1 cellular context compared by ENCODE assay signal in genomic region chr16:89217388-89218191, GRCh38.
A peak's percentile ranks its signal among the peaks of the same experiment; 100 is the strongest.
TF ChIP-seq lines count a peak whose summit lies in the region.

ZNF778 (plus strand) TSS chr16:89217703; CDS start chr16:89221128, 3,425 bp downstream.

TF ChIP-seq in HepG2, 621 proteins besides CTCF, POLR2A, EP300 and RAD21 (continued from another document and continues in another):
- TF ChIP-seq ZNF687 (CRISPR knock-in tag; IDR thresholded peaks at IDR 0.05) (peak; percentile 94), ZNF30 (CRISPR knock-in tag; IDR thresholded peaks at IDR 0.05) (peak; percentile 87; the same call in 1 of the 2 replicates), BATF2 (CRISPR knock-in tag; IDR thresholded peaks at IDR 0.05) (no peak), ZSCAN9 (CRISPR knock-in tag; IDR thresholded peaks at IDR 0.05; ENCODE audit: borderline replicate concordance) (peak; percentile 84), BRD4 (CRISPR knock-in tag; IDR thresholded peaks at IDR 0.05) (peak; percentile 96), ZNF572 (CRISPR knock-in tag; IDR thresholded peaks at IDR 0.05) (peak; percentile 98), HMG20A (CRISPR knock-in tag; IDR thresholded peaks at IDR 0.05; ENCODE audit: borderline replicate concordance) (no peak), ZBTB3 (CRISPR knock-in tag; IDR thresholded peaks at IDR 0.05; ENCODE audit: borderline replicate concordance, low read depth) (no peak), MAF1 (CRISPR knock-in tag; IDR thresholded peaks at IDR 0.05; ENCODE audit: borderline replicate concordance) (peak; percentile 94), IRX3 (CRISPR knock-in tag; IDR thresholded peaks at IDR 0.05; ENCODE audit: borderline replicate concordance, low read depth) (no peak; the same call in 1 of the 2 replicates), ZKSCAN5 (CRISPR knock-in tag; IDR thresholded peaks at IDR 0.05) (no peak), RFXAP (CRISPR knock-in tag; IDR thresholded peaks at IDR 0.05; ENCODE audit: borderline replicate concordance) (peak; percentile 62; the same call in 1 of the 2 replicates), ISL2 (CRISPR knock-in tag; IDR thresholded peaks at IDR 0.05) (peak; percentile 82), ZNF83 (CRISPR knock-in tag; IDR thresholded peaks at IDR 0.05; ENCODE audit: borderline replicate concordance) (peak; percentile 69), ZNF703 (CRISPR knock-in tag; IDR thresholded peaks at IDR 0.05; ENCODE audit: borderline replicate concordance) (peak; percentile 77; the same call in 1 of the 2 replicates), NR2F2 (IDR thresholded peaks at IDR 0.05; ENCODE audit: borderline replicate concordance, low read depth) (peak; percentile 38; the same call in 1 of the 2 replicates), MTF1 (CRISPR knock-in tag; IDR thresholded peaks at IDR 0.05) (0 out of 2 replicates have a peak, but pooled peaks have one; percentile 30), BORCS8-MEF2B (CRISPR knock-in tag; IDR thresholded peaks at IDR 0.05) (peak; percentile 84; the same call in 1 of the 2 replicates), AGO2 (optimal IDR thresholded peaks at IDR 0.05; ENCODE audit: low read depth, low read length) (peak; percentile 91), POLR2AphosphoS2 (IDR thresholded peaks at IDR 0.05; ENCODE audit: low read depth, low read length) (no peak), JUN (CRISPR knock-in tag; IDR thresholded peaks at IDR 0.05) (no peak), FOXP1 (IDR thresholded peaks at IDR 0.05) (no peak), FOXP1 (CRISPR knock-in tag; IDR thresholded peaks at IDR 0.05) (no peak), TFDP1 (CRISPR knock-in tag; IDR thresholded peaks at IDR 0.05; ENCODE audit: borderline replicate concordance) (peak; percentile 56; the same call in 1 of the 2 replicates), ZNF235 (CRISPR knock-in tag; IDR thresholded peaks at IDR 0.05; ENCODE audit: borderline replicate concordance) (no peak), AKAP8 (CRISPR knock-in tag; IDR thresholded peaks at IDR 0.05) (peak; percentile 89; the same call in 1 of the 2 replicates), TSC22D2 (CRISPR knock-in tag; IDR thresholded peaks at IDR 0.05; ENCODE audit: borderline replicate concordance) (no peak), DMAP1 (CRISPR knock-in tag; IDR thresholded peaks at IDR 0.05) (peak; percentile 63; the same call in 1 of the 2 replicates), KLF9 (CRISPR knock-in tag; IDR thresholded peaks at IDR 0.05; ENCODE audit: low read depth) (peak; percentile 93), ZNF329 (CRISPR knock-in tag; IDR thresholded peaks at IDR 0.05; ENCODE audit: low read depth) (no peak), CHCHD3 (CRISPR knock-in tag; IDR thresholded peaks at IDR 0.05) (peak; percentile 88; the same call in 1 of the 2 replicates), DR1 (CRISPR knock-in tag; IDR thresholded peaks at IDR 0.05) (peak; percentile 90), SP140L (CRISPR knock-in tag; IDR thresholded peaks at IDR 0.05; ENCODE audit: borderline replicate concordance) (no peak), FOXO1 (CRISPR knock-in tag; IDR thresholded peaks at IDR 0.05) (0 out of 2 replicates have a peak, but pooled peaks have one; percentile 41), GATA4 (IDR thresholded peaks at IDR 0.05; ENCODE audit: borderline replicate concordance, low read depth) (0 out of 2 replicates have a peak, but pooled peaks have one; percentile 39), MXD4 (CRISPR knock-in tag; IDR thresholded peaks at IDR 0.05) (peak; percentile 91), HES4 (CRISPR knock-in tag; IDR thresholded peaks at IDR 0.05; ENCODE audit: borderline replicate concordance) (peak; percentile 28; the same call in 1 of the 2 replicates), HMGXB4 (CRISPR knock-in tag; IDR thresholded peaks at IDR 0.05; ENCODE audit: borderline replicate concordance in 1 of 2, low read depth in 1 of 2) (peak; percentile 95 to 98), ATF7 (IDR thresholded peaks at IDR 0.05) (no peak), ATF7 (CRISPR knock-in tag; IDR thresholded peaks at IDR 0.05) (0 out of 2 replicates have a peak, but pooled peaks have one; percentile 71), TFDP2 (CRISPR knock-in tag; IDR thresholded peaks at IDR 0.05) (peak; percentile 58), ZC3H13 (CRISPR knock-in tag; IDR thresholded peaks at IDR 0.05) (peak; percentile 88; the same call in 1 of the 2 replicates), FOXA3 (CRISPR knock-in tag; IDR thresholded peaks at IDR 0.05) (peak; percentile 59; the same call in 1 of the 2 replicates), JARID2 (CRISPR knock-in tag; IDR thresholded peaks at IDR 0.05; ENCODE audit: insufficient replicate concordance) (no peak), ZNF569 (CRISPR knock-in tag; IDR thresholded peaks at IDR 0.05; ENCODE audit: borderline replicate concordance) (no peak), REXO4 (CRISPR knock-in tag; IDR thresholded peaks at IDR 0.05; ENCODE audit: borderline replicate concordance) (0 out of 2 replicates have a peak, but pooled peaks have one; percentile 20), ZNF280D (CRISPR knock-in tag; IDR thresholded peaks at IDR 0.05) (peak; percentile 47; the same call in 1 of the 2 replicates), ZNF850 (CRISPR knock-in tag; conservative IDR thresholded peaks at IDR 0.05) (peak; percentile 96; the same call in 1 of the 2 replicates), ZNF605 (CRISPR knock-in tag; IDR thresholded peaks at IDR 0.05) (peak; percentile 98; the same call in 1 of the 2 replicates), GABPA (IDR thresholded peaks at IDR 0.05; ENCODE audit: low read depth, low read length) (peak; percentile 95), GABPA (CRISPR knock-in tag; IDR thresholded peaks at IDR 0.05; ENCODE audit: low read depth) (peak; percentile 95), NCOA2 (CRISPR knock-in tag; IDR thresholded peaks at IDR 0.05) (peak; percentile 55)
- TF ChIP-seq, protein P1, sequence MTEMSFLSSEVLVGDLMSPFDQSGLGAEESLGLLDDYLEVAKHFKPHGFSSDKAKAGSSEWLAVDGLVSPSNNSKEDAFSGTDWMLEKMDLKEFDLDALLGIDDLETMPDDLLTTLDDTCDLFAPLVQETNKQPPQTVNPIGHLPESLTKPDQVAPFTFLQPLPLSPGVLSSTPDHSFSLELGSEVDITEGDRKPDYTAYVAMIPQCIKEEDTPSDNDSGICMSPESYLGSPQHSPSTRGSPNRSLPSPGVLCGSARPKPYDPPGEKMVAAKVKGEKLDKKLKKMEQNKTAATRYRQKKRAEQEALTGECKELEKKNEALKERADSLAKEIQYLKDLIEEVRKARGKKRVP (CRISPR knock-in tag; IDR thresholded peaks at IDR 0.05): no peak
- TF ChIP-seq, protein P2, sequence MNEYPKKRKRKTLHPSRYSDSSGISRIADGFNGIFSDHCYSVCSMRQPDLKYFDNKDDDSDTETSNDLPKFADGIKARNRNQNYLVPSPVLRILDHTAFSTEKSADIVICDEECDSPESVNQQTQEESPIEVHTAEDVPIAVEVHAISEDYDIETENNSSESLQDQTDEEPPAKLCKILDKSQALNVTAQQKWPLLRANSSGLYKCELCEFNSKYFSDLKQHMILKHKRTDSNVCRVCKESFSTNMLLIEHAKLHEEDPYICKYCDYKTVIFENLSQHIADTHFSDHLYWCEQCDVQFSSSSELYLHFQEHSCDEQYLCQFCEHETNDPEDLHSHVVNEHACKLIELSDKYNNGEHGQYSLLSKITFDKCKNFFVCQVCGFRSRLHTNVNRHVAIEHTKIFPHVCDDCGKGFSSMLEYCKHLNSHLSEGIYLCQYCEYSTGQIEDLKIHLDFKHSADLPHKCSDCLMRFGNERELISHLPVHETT (CRISPR knock-in tag; conservative IDR thresholded peaks at IDR 0.05): peak; percentile 72
- TF ChIP-seq, protein P3, sequence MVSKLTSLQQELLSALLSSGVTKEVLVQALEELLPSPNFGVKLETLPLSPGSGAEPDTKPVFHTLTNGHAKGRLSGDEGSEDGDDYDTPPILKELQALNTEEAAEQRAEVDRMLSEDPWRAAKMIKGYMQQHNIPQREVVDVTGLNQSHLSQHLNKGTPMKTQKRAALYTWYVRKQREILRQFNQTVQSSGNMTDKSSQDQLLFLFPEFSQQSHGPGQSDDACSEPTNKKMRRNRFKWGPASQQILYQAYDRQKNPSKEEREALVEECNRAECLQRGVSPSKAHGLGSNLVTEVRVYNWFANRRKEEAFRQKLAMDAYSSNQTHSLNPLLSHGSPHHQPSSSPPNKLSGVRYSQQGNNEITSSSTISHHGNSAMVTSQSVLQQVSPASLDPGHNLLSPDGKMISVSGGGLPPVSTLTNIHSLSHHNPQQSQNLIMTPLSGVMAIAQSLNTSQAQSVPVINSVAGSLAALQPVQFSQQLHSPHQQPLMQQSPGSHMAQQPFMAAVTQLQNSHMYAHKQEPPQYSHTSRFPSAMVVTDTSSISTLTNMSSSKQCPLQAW (CRISPR knock-in tag; IDR thresholded peaks at IDR 0.05): peak; percentile 94
